In genomic region chr4:8780086-8780485, GRCh38 we compare ENCODE assay signal across 27 cellular contexts.
"Had no signal": no experiment of that assay in that cellular context is flagged by ENCODE, and none has a peak within 500 bp of the region (broad histone marks: within the 10 kb centered on the region; RNA-seq: fewer than 3 reads in every experiment).

No MANE protein-coding gene starts in this region.

- H3K27me3 ChIP-seq: ascending aorta, cardiac muscle cell had no signal

- H3K36me3 ChIP-seq: ascending aorta, cardiac muscle cell, WERI-Rb-1 had no signal

- DNase-seq: activated CD4-positive, alpha-beta memory T cell treated with anti-CD3 and anti-CD28 coated beads, Interleukin-2, amount 10 ng/mL, durations not matched to agents 7 days and 5 days; activated CD4-positive, alpha-beta T cell treated with anti-CD3 and anti-CD28 coated beads for 1 hour; activated CD4-positive, alpha-beta T cell treated with anti-CD3 and anti-CD28 coated beads for 36 hours; activated CD4-positive, alpha-beta T cell treated with anti-CD3 and anti-CD28 coated beads for 48 hours; activated CD4-positive, alpha-beta T cell treated with anti-CD3 and anti-CD28 coated beads, Interleukin-2, amount 10 ng/mL, durations not matched to agents 7 days and 5 days; activated CD4-positive, alpha-beta T cell treated with anti-CD3 and anti-CD28 coated beads, Interleukin-2, amount 50 U/mL, for 48 hours; activated CD4-positive, CD25-positive, alpha-beta regulatory T cell; activated CD8-positive, alpha-beta memory T cell treated with anti-CD3 and anti-CD28 coated beads for 24 hours; activated CD8-positive, alpha-beta memory T cell treated with anti-CD3 and anti-CD28 coated beads, Interleukin-2, amount 10 ng/mL, durations not matched to agents 7 days and 5 days; activated CD8-positive, alpha-beta memory T cell treated with anti-CD3 and anti-CD28 coated beads, Interleukin-2, amount 50 U/mL, for 48 hours; activated CD8-positive, alpha-beta T cell treated with anti-CD3 and anti-CD28 coated beads, Interleukin-2, amount 10 ng/mL, durations not matched to agents 7 days and 5 days; activated effector memory CD4-positive, alpha-beta T cell treated with Interleukin-2 at 50 U/mL for 16 hours; activated gamma-delta T cell; activated naive CD4-positive, alpha-beta T cell treated with anti-CD3 and anti-CD28 coated beads, Interleukin-2, amount 10 ng/mL, durations not matched to agents 7 days and 5 days; activated naive CD4-positive, alpha-beta T cell treated with Interleukin-2 at 50 U/mL for 16 hours; activated naive CD8-positive, alpha-beta T cell treated with anti-CD3 and anti-CD28 coated beads, Interleukin-2, amount 10 ng/mL, durations not matched to agents 7 days and 5 days; activated naive CD8-positive, alpha-beta T cell treated with anti-CD3 and anti-CD28 coated beads, Interleukin-2, amount 50 U/mL, for 24 hours; activated T-cell treated with anti-CD3 and anti-CD28 coated beads, Interleukin-2, amount 50 U/mL, for 24 hours; activated T-cell treated with anti-CD3 and anti-CD28 coated beads, Interleukin-2, amount 50 U/mL, for 48 hours; amygdala; anterior cingulate cortex; cerebellar nuclear complex; T-helper 2 cell; T-helper 9 cell; WERI-Rb-1 had no signal

- H3K27ac ChIP-seq: ascending aorta, cardiac muscle cell, WERI-Rb-1 had no signal

- H3K9me3 ChIP-seq: ascending aorta had no signal

- H3K4me1 ChIP-seq: ascending aorta had no signal

- H3K4me3 ChIP-seq: ascending aorta, cardiac muscle cell had no signal
